In the genomic region with DNA sequence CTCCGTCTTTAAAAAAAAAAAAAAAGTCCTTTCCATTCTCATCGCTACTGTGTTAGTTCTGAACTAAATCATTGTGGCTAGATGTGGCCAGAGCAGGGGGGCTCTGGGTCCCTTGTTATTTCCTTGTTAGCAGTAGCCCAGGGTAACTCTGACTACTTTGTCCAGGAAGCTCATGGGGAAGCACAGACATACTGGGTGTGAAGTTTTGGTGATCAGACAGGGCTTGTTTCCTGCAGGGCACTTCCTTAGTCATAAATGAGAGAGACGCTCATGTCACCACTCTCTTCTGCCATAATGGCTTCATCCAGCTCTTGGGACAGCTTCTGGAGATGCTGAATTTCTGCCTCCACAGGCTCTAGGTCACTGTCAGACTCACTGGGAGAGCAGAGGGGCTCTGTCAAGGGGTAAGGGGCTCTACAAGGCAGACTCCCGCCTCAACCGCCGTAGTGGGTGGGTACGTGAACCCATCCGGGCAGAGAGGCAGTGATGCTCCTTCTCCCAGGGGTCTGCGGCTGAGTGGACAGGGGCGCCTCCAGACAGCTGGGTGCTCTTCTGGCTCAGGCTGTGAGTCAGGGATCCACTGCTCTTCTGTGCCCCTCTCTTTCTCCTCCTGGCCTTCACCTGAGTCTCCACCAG, we compare ENCODE assay signal across 9 cellular contexts. TPM values are rescaled to one million over a fixed set of nuclear protein-coding genes. Genes with fewer than 3 reads are reported as not detected.
DNase-seq lines count a peak whose midpoint lies in the region; ATAC-seq and TF ChIP-seq lines count a peak whose summit lies in the region.
"Had no signal": no experiment of that assay in that cellular context is flagged by ENCODE, and none has a peak within 500 bp of the region (broad histone marks: within the 10 kb centered on the region; RNA-seq: fewer than 3 reads in every experiment).

No MANE protein-coding gene starts in this region.

- CTCF ChIA-PET in activated CD4-positive, alpha-beta T cell treated with anti-CD3 and anti-CD28 coated beads, Interleukin-2, amount 10 ng/mL, durations not matched to agents 7 days and 5 days (lab: Charles Lee), result interaction anchor here (1.0 to 2.5 kb wide), 3 partner anchors 13 to 14 kb away, joined by 3 to 7 read pairs (median 5); a partner anchor contains a TSS

- no peak for TF ChIP-seq CTCF in mucosa of descending colon (IDR thresholded peaks at IDR 0.05)

- peaks cover 8% of the 10 kb centered on the region for H3K9me3 Mint-ChIP-seq in activated CD4-positive, alpha-beta T cell treated with anti-CD3 and anti-CD28 coated beads, Interleukin-2, amount 10 ng/mL, durations not matched to agents 7 days and 5 days

- intact Hi-C loops in mucosa of descending colon (cut with DNase I, micrococcal nuclease), result no loop called here

- H3K27me3 Mint-ChIP-seq in activated CD4-positive, alpha-beta T cell treated with anti-CD3 and anti-CD28 coated beads, Interleukin-2, amount 10 ng/mL, durations not matched to agents 7 days and 5 days, result no peaks in the 10 kb centered on the region

- H3K36me3 Mint-ChIP-seq in activated CD4-positive, alpha-beta T cell treated with anti-CD3 and anti-CD28 coated beads, Interleukin-2, amount 10 ng/mL, durations not matched to agents 7 days and 5 days (ENCODE audit: low read depth), result peaks cover 40% of the 10 kb centered on the region

- POLR2A ChIA-PET in activated CD4-positive, alpha-beta T cell treated with anti-CD3 and anti-CD28 coated beads, Interleukin-2, amount 10 ng/mL, durations not matched to agents 7 days and 5 days (lab: Charles Lee), result interaction anchor here (0.7 kb wide), 1 partner anchor 12 kb away, joined by 4 read pairs; no protein-coding TSS in a partner anchor

- peak; percentile 37 for DNase-seq in activated CD4-positive, alpha-beta T cell treated with anti-CD3 and anti-CD28 coated beads, Interleukin-2, amount 10 ng/mL, durations not matched to agents 7 days and 5 days
- DNase-seq in mucosa of descending colon, result no peak
- no peak for DNase-seq in AG08395 (ENCODE audit: low spot score)
- DNase-seq in RKO (ENCODE audit: low spot score), result no peak
- no peak for DNase-seq in NCI-H82 treated with DMSO at 0.1 percent for 48 hours (lab: John Stamatoyannopoulos, UW; ENCODE audit: unreplicated experiment)

- ATAC-seq in GM18498 (IDR thresholded peaks at IDR 0.05; ENCODE audit: unreplicated experiment) (peak; percentile 93), HG02642 (IDR thresholded peaks at IDR 0.05; ENCODE audit: poor library complexity, unreplicated experiment) (peak; percentile 73), mucosa of descending colon (peak; percentile 77), GM19455 (IDR thresholded peaks at IDR 0.05; ENCODE audit: unreplicated experiment) (no peak)
- ATAC-seq: gastrocnemius medialis had no signal

- no peak overlapping the region for H3K4me3 Mint-ChIP-seq in activated CD4-positive, alpha-beta T cell treated with anti-CD3 and anti-CD28 coated beads, Interleukin-2, amount 10 ng/mL, durations not matched to agents 7 days and 5 days

- no peaks in the 10 kb centered on the region for H3K36me3 ChIP-seq in mucosa of descending colon (ENCODE audit: low read depth)
- H3K36me3 ChIP-seq: gastrocnemius medialis had no signal

- no peak overlapping the region for H3K4me3 ChIP-seq in mucosa of descending colon
- H3K4me3 ChIP-seq: gastrocnemius medialis had no signal

- peaks cover 60% of the 10 kb centered on the region for H3K4me1 Mint-ChIP-seq in activated CD4-positive, alpha-beta T cell treated with anti-CD3 and anti-CD28 coated beads, Interleukin-2, amount 10 ng/mL, durations not matched to agents 7 days and 5 days

- peak overlapping the region; percentile 80 for H3K27ac Mint-ChIP-seq in activated CD4-positive, alpha-beta T cell treated with anti-CD3 and anti-CD28 coated beads, Interleukin-2, amount 10 ng/mL, durations not matched to agents 7 days and 5 days

- no peaks in the 10 kb centered on the region for H3K4me1 ChIP-seq in mucosa of descending colon (ENCODE audit: low read depth)

- no peaks in the 10 kb centered on the region for H3K9me3 ChIP-seq in mucosa of descending colon
- H3K9me3 ChIP-seq: gastrocnemius medialis had no signal

RNA-seq across cellular contexts. Expression of a gene that starts 12.9 kb away (rescaled TPM):
- total RNA-seq in activated CD4-positive, alpha-beta T cell treated with anti-CD3 and anti-CD28 coated beads, Interleukin-2, amount 10 ng/mL, durations not matched to agents 7 days and 5 days, result 10 to 100 TPM; 56.2 to 61.0 TPM
- total RNA-seq in mucosa of descending colon, result 10 to 100 TPM; 22.2 to 32.4 (median 23.5) TPM
